Comparison of ENCODE assay signal across 12 cellular contexts in genomic region chr2:190765386-190766173, GRCh38.
DNase-seq lines count a peak whose midpoint lies in the region; ATAC-seq and TF ChIP-seq lines count a peak whose summit lies in the region.
"Had no signal": no experiment of that assay in that cellular context is flagged by ENCODE, and none has a peak within 500 bp of the region (broad histone marks: within the 10 kb centered on the region; RNA-seq: fewer than 3 reads in every experiment).

No MANE protein-coding gene starts in this region.

- no peaks in the 10 kb centered on the region for H4K20me1 ChIP-seq in GM23248 (ENCODE audit: insufficient read depth)
- no peaks in the 10 kb centered on the region for H4K20me1 ChIP-seq in hepatocyte (ENCODE audit: insufficient read depth, poor library complexity, severe bottlenecking)

- no peaks in the 10 kb centered on the region for H3K27me3 ChIP-seq in GM23248 (replicated peaks; ENCODE audit: insufficient read depth)
- no peaks in the 10 kb centered on the region for H3K27me3 ChIP-seq in hepatocyte

- CTCF ChIA-PET in AG04449 (lab: Yijun Ruan, JAX) = no interaction called here

- H3F3A ChIP-seq in GM23248 (ENCODE audit: insufficient read depth) = peaks cover 26% of the 10 kb centered on the region

- H3K4me1 ChIP-seq in GM23248 (ENCODE audit: insufficient read depth) (peaks cover 15% of the 10 kb centered on the region), hepatocyte (ENCODE audit: insufficient read depth) (peaks cover 7% of the 10 kb centered on the region)

- H3K79me2 ChIP-seq in GM23248 (ENCODE audit: insufficient read depth) = no peaks in the 10 kb centered on the region
- H3K79me2 ChIP-seq in hepatocyte = no peaks in the 10 kb centered on the region

- H3K36me3 ChIP-seq in GM23248 (ENCODE audit: low read depth) (no peaks in the 10 kb centered on the region), hepatocyte (replicated peaks; ENCODE audit: insufficient read depth, low read depth) (no peaks in the 10 kb centered on the region)

- DNase-seq in AG04449 (ENCODE audit: low read depth, low spot score) (peak; percentile 21), GM23248 (peak; percentile 92), amniotic epithelial cell (ENCODE audit: low read depth) (peak; percentile 99), hepatic stellate cell (ENCODE audit: low spot score) (peak; percentile 31), G401 (ENCODE audit: low spot score) (no peak), hepatocyte (ENCODE audit: low spot score) (no peak), NCI-H1417 (lab: John Stamatoyannopoulos, UW) (no peak)
- DNase-seq: activated CD4-positive, alpha-beta T cell treated with anti-CD3 and anti-CD28 coated beads, Interleukin-2, amount 50 U/mL, for 48 hours; erythroblast; Kasumi-1; NCI-H345 had no signal

- H3K4me3 ChIP-seq in AG04449 (ENCODE audit: low read depth, low read length) = no peak overlapping the region
- H3K4me3 ChIP-seq in GM23248 = no peak overlapping the region
- no peak overlapping the region for H3K4me3 ChIP-seq in hepatocyte

- no peaks in the 10 kb centered on the region for H3K9me2 ChIP-seq in GM23248 (ENCODE audit: insufficient read depth)
- H3K9me2 ChIP-seq in hepatocyte (replicated peaks; ENCODE audit: insufficient read depth) = no peaks in the 10 kb centered on the region

- WGBS in GM23248 (ENCODE audit: low coverage in 1 of 2, low lambda C conversion rate in 2 of 2, missing lambda C conversion rate in 2 of 2), 2 experiments = 49% methylated on average over 7 of the region's 7 CpGs
- WGBS in hepatocyte (ENCODE audit: low lambda C conversion rate, missing lambda C conversion rate) = 76% methylated on average over 7 of the region's 7 CpGs

- ATAC-seq in HG02973 (IDR thresholded peaks at IDR 0.05; ENCODE audit: unreplicated experiment) = no peak

- no peak overlapping the region for H2AFZ ChIP-seq in GM23248
- no peak overlapping the region for H2AFZ ChIP-seq in hepatocyte

- in situ Hi-C loops in GM23248 (cut with MboI) (no loop called here), G401 (cut with HindIII; ENCODE audit: low sequenced_read_pairs) (no loop called here)

- H3K4me2 ChIP-seq in GM23248 (ENCODE audit: unreplicated experiment) (peak overlapping the region; percentile 46), hepatocyte (no peak overlapping the region)

- no peak for TF ChIP-seq CTCF in AG04449 (IDR thresholded peaks at IDR 0.05; ENCODE audit: insufficient read depth, low read length, missing control alignments)
- no peak for TF ChIP-seq CTCF in hepatocyte (IDR thresholded peaks at IDR 0.05; ENCODE audit: poor library complexity)

- H3K9me3 ChIP-seq in GM23248 (ENCODE audit: low read depth) (no peaks in the 10 kb centered on the region), hepatocyte (ENCODE audit: low read depth) (no peaks in the 10 kb centered on the region)

- H3K27ac ChIP-seq in GM23248 (peak overlapping the region; percentile 45), hepatocyte (no peak overlapping the region)

- POLR2A ChIA-PET in AG04449 (lab: Yijun Ruan, JAX) = no interaction called here

- H3K9ac ChIP-seq in GM23248 = no peak overlapping the region

Comparison
In these comparisons a context has a peak if more than half of its experiments do, and no peak if none do; other contexts are left out.
1. DNase-seq: peak in AG04449 (single experiment), GM23248 (single experiment), amniotic epithelial cell (single experiment) and hepatic stellate cell (single experiment); none in G401 (single experiment), hepatocyte (single experiment) and NCI-H1417 (0 of 3).